Comparison of ENCODE assay signal across 16 cellular contexts in genomic region chr7:151411551-151411950, GRCh38. TPM values are rescaled to one million over a fixed set of nuclear protein-coding genes. Genes with fewer than 3 reads are reported as not detected.
DNase-seq lines count a peak whose midpoint lies in the region; ATAC-seq, FAIRE-seq and TF ChIP-seq lines count a peak whose summit lies in the region.
"Had no signal": no experiment of that assay in that cellular context is flagged by ENCODE, and none has a peak within 500 bp of the region (broad histone marks: within the 10 kb centered on the region; RNA-seq: fewer than 3 reads in every experiment).

No MANE protein-coding gene starts in this region.

- peaks cover 25% of the 10 kb centered on the region for H3K4me1 Mint-ChIP-seq in activated B cell treated with CpG ODN at 0.5 μM for 24 hours
- H3K4me1 Mint-ChIP-seq in neural crest cell: peaks cover 20% of the 10 kb centered on the region
- peaks cover 15% of the 10 kb centered on the region for H3K4me1 Mint-ChIP-seq in activated naive CD4-positive, alpha-beta T cell treated with anti-CD3 and anti-CD28 coated beads, Interleukin-2, amount 10 ng/mL, durations not matched to agents 7 days and 5 days

- H3K27ac Mint-ChIP-seq in activated B cell treated with CpG ODN at 0.5 μM for 24 hours (no peak overlapping the region), neural crest cell (ENCODE audit: unreplicated experiment) (no peak overlapping the region)
- no peak overlapping the region for H3K27ac Mint-ChIP-seq in activated naive CD4-positive, alpha-beta T cell treated with anti-CD3 and anti-CD28 coated beads, Interleukin-2, amount 10 ng/mL, durations not matched to agents 7 days and 5 days

- TF ChIP-seq POLR2A in GM12891 (IDR thresholded peaks at IDR 0.05; ENCODE audit: low read depth, low read length): no peak
- TF ChIP-seq POLR2A in NB4 (IDR thresholded peaks at IDR 0.05; ENCODE audit: extremely low read depth, insufficient read length): peak; percentile 21

- ATAC-seq in activated B cell treated with CpG ODN at 0.5 μM for 24 hours (ENCODE audit: low read depth) (peak; percentile 49), GM18511 (IDR thresholded peaks at IDR 0.05; ENCODE audit: unreplicated experiment) (no peak), HG02642 (IDR thresholded peaks at IDR 0.05; ENCODE audit: poor library complexity, unreplicated experiment) (no peak)

- H3K36me3 Mint-ChIP-seq in activated B cell treated with CpG ODN at 0.5 μM for 24 hours (ENCODE audit: low read depth) (no peaks in the 10 kb centered on the region), neural crest cell (ENCODE audit: low read depth) (no peaks in the 10 kb centered on the region)
- H3K36me3 Mint-ChIP-seq in activated naive CD4-positive, alpha-beta T cell treated with anti-CD3 and anti-CD28 coated beads, Interleukin-2, amount 10 ng/mL, durations not matched to agents 7 days and 5 days: no peaks in the 10 kb centered on the region

- FAIRE-seq in GM12891 (lab: Jason Lieb, UNC): no peak
- FAIRE-seq: H54 had no signal

- H3K27me3 Mint-ChIP-seq in activated B cell treated with CpG ODN at 0.5 μM for 24 hours (peaks cover 46% of the 10 kb centered on the region), neural crest cell (ENCODE audit: low read depth) (peaks cover 34% of the 10 kb centered on the region)
- peaks cover 82% of the 10 kb centered on the region for H3K27me3 Mint-ChIP-seq in activated naive CD4-positive, alpha-beta T cell treated with anti-CD3 and anti-CD28 coated beads, Interleukin-2, amount 10 ng/mL, durations not matched to agents 7 days and 5 days

- POLR2A ChIA-PET in activated B cell treated with CpG ODN at 0.5 μM for 24 hours (lab: Charles Lee): no interaction called here

- H3K4me3 ChIP-seq in NB4 (ENCODE audit: low read depth, low read length): peak overlapping the region; percentile 22
- H3K4me3 ChIP-seq: suprapubic skin had no signal

- CTCF ChIA-PET in activated B cell treated with CpG ODN at 0.5 μM for 24 hours (lab: Charles Lee): interaction anchor here (1.3 kb wide), 1 partner anchor 45 kb away, joined by 3 read pairs; no protein-coding TSS in a partner anchor
- CTCF ChIA-PET in activated naive CD4-positive, alpha-beta T cell treated with anti-CD3 and anti-CD28 coated beads, Interleukin-2, amount 10 ng/mL, durations not matched to agents 7 days and 5 days (lab: Charles Lee): interaction anchor here (2.4 kb wide), 1 partner anchor 37 kb away, joined by 7 read pairs; no protein-coding TSS in a partner anchor

- TF ChIP-seq CTCF in NB4 (IDR thresholded peaks at IDR 0.05; ENCODE audit: low read depth, low read length) (peak; percentile 70), activated B cell treated with CpG ODN at 0.5 μM for 24 hours (IDR thresholded peaks at IDR 0.05) (no peak), neural crest cell (conservative IDR thresholded peaks at IDR 0.05) (no peak)

- DNase-seq in GM12891 (ENCODE audit: insufficient read length, low spot score): no peak
- DNase-seq in NB4 (ENCODE audit: low read depth): peak; percentile 99
- no peak for DNase-seq in activated B cell treated with CpG ODN at 0.5 μM for 24 hours
- no peak for DNase-seq in neural crest cell (ENCODE audit: low read depth, low spot score)
- DNase-seq in DMS 273 treated with DMSO at 0.1 percent for 48 hours (lab: John Stamatoyannopoulos, UW): no peak
- DNase-seq in activated naive CD4-positive, alpha-beta T cell treated with anti-CD3 and anti-CD28 coated beads, Interleukin-2, amount 10 ng/mL, durations not matched to agents 7 days and 5 days: no peak
- DNase-seq: activated CD4-positive, alpha-beta T cell treated with anti-CD3 and anti-CD28 coated beads, Interleukin-2, amount 50 U/mL, for 48 hours; activated naive CD4-positive, alpha-beta T cell treated with anti-CD3 and anti-CD28 coated beads, Interleukin-2, amount 50 U/mL, for 16 hours; caudate nucleus; esophagus squamous epithelium; NCI-H510A; T-helper 1 cell had no signal

- H3K9me3 Mint-ChIP-seq in activated B cell treated with CpG ODN at 0.5 μM for 24 hours (no peaks in the 10 kb centered on the region), neural crest cell (no peaks in the 10 kb centered on the region)
- no peaks in the 10 kb centered on the region for H3K9me3 Mint-ChIP-seq in activated naive CD4-positive, alpha-beta T cell treated with anti-CD3 and anti-CD28 coated beads, Interleukin-2, amount 10 ng/mL, durations not matched to agents 7 days and 5 days

- intact Hi-C loops in activated B cell treated with CpG ODN at 0.5 μM for 24 hours (cut with micrococcal nuclease): loop anchor here (1.0 kb wide), 1 partner anchor 43 kb away; no protein-coding TSS in a partner anchor

- H3K4me3 Mint-ChIP-seq in activated B cell treated with CpG ODN at 0.5 μM for 24 hours (peak overlapping the region; percentile 41), neural crest cell (peak overlapping the region; percentile 89)
- H3K4me3 Mint-ChIP-seq in activated naive CD4-positive, alpha-beta T cell treated with anti-CD3 and anti-CD28 coated beads, Interleukin-2, amount 10 ng/mL, durations not matched to agents 7 days and 5 days: no peak overlapping the region

TF ChIP-seq in GM12891, 5 proteins besides CTCF, POLR2A, EP300 and RAD21:
- no peak for TF ChIP-seq TAF1 (IDR thresholded peaks at IDR 0.05; ENCODE audit: low read depth, low read length)
- TF ChIP-seq POU2F2 (IDR thresholded peaks at IDR 0.05; ENCODE audit: low read depth, low read length): no peak
- TF ChIP-seq PAX5 (IDR thresholded peaks at IDR 0.05; ENCODE audit: insufficient read depth, low read length, severe bottlenecking): no peak
- peak; percentile 59; the same call in 1 of the 2 replicates for TF ChIP-seq SPI1 (IDR thresholded peaks at IDR 0.05; ENCODE audit: low read depth, low read length)
- TF ChIP-seq POLR2AphosphoS5 (IDR thresholded peaks at IDR 0.05; ENCODE audit: low read depth, low read length): no peak

RNA-seq across cellular contexts. Expression of gene WDR86, which starts 1.7 kb away (rescaled TPM):
- polyA plus RNA-seq in GM12891 (2012; ENCODE audit: low read depth, missing spikeins): 0.23 TPM
- total RNA-seq in activated B cell treated with CpG ODN at 0.5 μM for 24 hours (0.33 and 0.49 TPM in 2 replicates), neural crest cell (24.8 and 29.8 TPM in 2 replicates)

RNA-seq across cellular contexts. Expression of gene CRYGN, which starts 28.4 kb away (rescaled TPM):
- polyA plus RNA-seq in GM12891 (2012; ENCODE audit: low read depth, missing spikeins): not detected
- not detected in 2 replicates for total RNA-seq in activated B cell treated with CpG ODN at 0.5 μM for 24 hours
- 0.16 and 0.32 TPM in 2 replicates for total RNA-seq in neural crest cell
- total RNA-seq: suprapubic skin had no signal

Comparison
In these comparisons a context has a peak if more than half of its experiments do, and no peak if none do; other contexts are left out.
1. RNA of gene WDR86, which starts 1.7 kb away (total RNA-seq): 24.8 to 29.8 TPM in neural crest cell; 0.33 to 0.49 TPM in activated B cell treated with CpG ODN at 0.5 μM for 24 hours; every median in the first group is over 10 times any median in the second.